In genomic region chr13:29545988-29546387, GRCh38 we compare ENCODE assay signal across 26 cellular contexts. TPM values are rescaled to one million over a fixed set of nuclear protein-coding genes. Genes with fewer than 3 reads are reported as not detected.
DNase-seq lines count a peak whose midpoint lies in the region; ATAC-seq, FAIRE-seq and TF ChIP-seq lines count a peak whose summit lies in the region.
"Had no signal": no experiment of that assay in that cellular context is flagged by ENCODE, and none has a peak within 500 bp of the region (broad histone marks: within the 10 kb centered on the region; RNA-seq: fewer than 3 reads in every experiment).

No MANE protein-coding gene starts in this region.

- POLR2A ChIA-PET in activated CD4-positive, alpha-beta T cell treated with anti-CD3 and anti-CD28 coated beads, Interleukin-2, amount 10 ng/mL, durations not matched to agents 7 days and 5 days (lab: Charles Lee), result no interaction called here
- POLR2A ChIA-PET in endothelial cell of umbilical vein (lab: Charles Lee), result interaction anchor here (0.6 kb wide), 1 partner anchor 1937 kb away, joined by 4 read pairs; no protein-coding TSS in a partner anchor

- no peak for TF ChIP-seq POLR2A in endothelial cell of umbilical vein (IDR thresholded peaks at IDR 0.05; ENCODE audit: low read depth, low read length)

- DNase-seq in activated CD4-positive, alpha-beta T cell treated with anti-CD3 and anti-CD28 coated beads, Interleukin-2, amount 10 ng/mL, durations not matched to agents 7 days and 5 days, result no peak
- no peak for DNase-seq in activated CD4-positive, alpha-beta T cell treated with anti-CD3 and anti-CD28 coated beads for 48 hours
- DNase-seq in endothelial cell of umbilical vein (ENCODE audit: low read depth, low spot score) (no peak), sciatic nerve (ENCODE audit: low spot score) (no peak), GM19238 (ENCODE audit: insufficient read length, low spot score) (no peak), cardiac septum (ENCODE audit: low spot score) (no peak), nucleus accumbens (lab: John Stamatoyannopoulos, UW) (no peak)
- DNase-seq: 8988T, ACHN, Calu3, DMS79 treated with DMSO at 0.1 percent for 48 hours, GF-D8, H7, Karpas-422, NCI-H1092, NCI-H1417 treated with DMSO at 0.1 percent for 48 hours, NCI-H1694 treated with DMSO at 0.1 percent for 48 hours, NCI-H2081, NCI-H2227 treated with DMSO at 0.1 percent for 48 hours, NCI-H510A, NCI-H69, SHP77 had no signal

- H3K4me3 ChIP-seq in endothelial cell of umbilical vein (replicated peaks in 1 of 3; ENCODE audit: insufficient read depth in 1 of 3, low read depth in 1 of 3, low read length in 3 of 3), result no peak overlapping the region

- H3K27ac Mint-ChIP-seq in activated CD4-positive, alpha-beta T cell treated with anti-CD3 and anti-CD28 coated beads, Interleukin-2, amount 10 ng/mL, durations not matched to agents 7 days and 5 days, result peak overlapping the region; percentile 33

- no peaks in the 10 kb centered on the region for H3K27me3 ChIP-seq in endothelial cell of umbilical vein (ENCODE audit: control insufficient read depth in 2 of 2, insufficient read depth in 2 of 2, low read length in 2 of 2)

- no peaks in the 10 kb centered on the region for H3K36me3 ChIP-seq in endothelial cell of umbilical vein (ENCODE audit: control insufficient read depth in 2 of 2, extremely low read depth in 1 of 2, insufficient read depth in 2 of 2, low read length in 2 of 2)

- peak; percentile 13 for ATAC-seq in sciatic nerve
- ATAC-seq: HepG2 had no signal

- BruUV-seq in endothelial cell of umbilical vein (replicated peaks; lab: Mats Ljungman, UMichigan), result no TSS peak

- peaks cover 39% of the 10 kb centered on the region for H3K4me1 ChIP-seq in endothelial cell of umbilical vein (ENCODE audit: control insufficient read depth, extremely low read depth, insufficient read depth, low read length)

- H3K4me2 ChIP-seq in endothelial cell of umbilical vein (ENCODE audit: insufficient read depth, low read length), result no peak overlapping the region

- H3K9me3 Mint-ChIP-seq in activated CD4-positive, alpha-beta T cell treated with anti-CD3 and anti-CD28 coated beads, Interleukin-2, amount 10 ng/mL, durations not matched to agents 7 days and 5 days, result no peaks in the 10 kb centered on the region

- peaks cover 21% of the 10 kb centered on the region for H3K4me1 Mint-ChIP-seq in activated CD4-positive, alpha-beta T cell treated with anti-CD3 and anti-CD28 coated beads, Interleukin-2, amount 10 ng/mL, durations not matched to agents 7 days and 5 days

- no peak for TF ChIP-seq CTCF in VCaP (conservative IDR thresholded peaks at IDR 0.05)
- TF ChIP-seq CTCF in endothelial cell of umbilical vein (IDR thresholded peaks at IDR 0.05; ENCODE audit: extremely low read depth in 1 of 2, insufficient read depth in 1 of 2, low read depth in 1 of 2, low read length in 2 of 2), result no peak

- H3K27ac ChIP-seq in VCaP, result peak overlapping the region; percentile 93; the same call in 1 of the 2 replicates
- H3K27ac ChIP-seq in endothelial cell of umbilical vein (ENCODE audit: insufficient read depth, low read depth, low read length), result peak overlapping the region; percentile 99
- H3K27ac ChIP-seq: RWPE1 had no signal

- H2AFZ ChIP-seq in endothelial cell of umbilical vein (ENCODE audit: low read depth, low read length), result no peak overlapping the region

- H3K9ac ChIP-seq in endothelial cell of umbilical vein (replicated peaks; ENCODE audit: extremely low read depth, insufficient read depth, low read length), result peak overlapping the region; percentile 82

- intact Hi-C loops in endothelial cell of umbilical vein (cut with micrococcal nuclease), result no loop called here
- intact Hi-C loops in sciatic nerve (cut with DNase I), result no loop called here
- intact Hi-C loops in cardiac septum (cut with DNase I), result no loop called here

- CTCF ChIA-PET in activated CD4-positive, alpha-beta T cell treated with anti-CD3 and anti-CD28 coated beads, Interleukin-2, amount 10 ng/mL, durations not matched to agents 7 days and 5 days (lab: Charles Lee), result interaction anchor here (1.0 kb wide), 1 partner anchor 20 kb away, joined by 3 read pairs; no protein-coding TSS in a partner anchor
- CTCF ChIA-PET in endothelial cell of umbilical vein (lab: Charles Lee), result interaction anchor here (0.9 to 1.7 kb wide), 4 partner anchors 19 to 569 kb away, joined by 3 to 7 read pairs (median 3); no protein-coding TSS in a partner anchor

- H3K27me3 Mint-ChIP-seq in activated CD4-positive, alpha-beta T cell treated with anti-CD3 and anti-CD28 coated beads, Interleukin-2, amount 10 ng/mL, durations not matched to agents 7 days and 5 days, result no peaks in the 10 kb centered on the region

- no peaks in the 10 kb centered on the region for H3K9me3 ChIP-seq in endothelial cell of umbilical vein (replicated peaks; ENCODE audit: control insufficient read depth, insufficient read depth, low read length)

- H3K9me1 ChIP-seq in endothelial cell of umbilical vein (replicated peaks; ENCODE audit: control insufficient read depth, extremely low read depth, insufficient read depth, low read length), result no peaks in the 10 kb centered on the region

- H3K36me3 Mint-ChIP-seq in activated CD4-positive, alpha-beta T cell treated with anti-CD3 and anti-CD28 coated beads, Interleukin-2, amount 10 ng/mL, durations not matched to agents 7 days and 5 days (ENCODE audit: low read depth), result peaks cover 21% of the 10 kb centered on the region

- dilution Hi-C loops in endothelial cell of umbilical vein (cut with MboI; ENCODE audit: extremely low pct_ligation_motif_present, low sequenced_read_pairs), result no loop called here

- H4K20me1 ChIP-seq in endothelial cell of umbilical vein (replicated peaks; ENCODE audit: control insufficient read depth, extremely low read depth, insufficient read depth, low read length), result no peaks in the 10 kb centered on the region

- peaks cover 83% of the 10 kb centered on the region for H3K79me2 ChIP-seq in endothelial cell of umbilical vein (ENCODE audit: control insufficient read depth, insufficient read depth, low read length)

- FAIRE-seq in endothelial cell of umbilical vein (lab: Jason Lieb, UNC), result peak; percentile 15
- FAIRE-seq: GM12891, HepG2 had no signal

- H3K4me3 Mint-ChIP-seq in activated CD4-positive, alpha-beta T cell treated with anti-CD3 and anti-CD28 coated beads, Interleukin-2, amount 10 ng/mL, durations not matched to agents 7 days and 5 days, result no peak overlapping the region

TF ChIP-seq in endothelial cell of umbilical vein, 7 proteins besides CTCF, POLR2A, EP300 and RAD21:
- TF ChIP-seq FOS (IDR thresholded peaks at IDR 0.05; ENCODE audit: borderline replicate concordance, insufficient read depth, low read length) (no peak), MAX (IDR thresholded peaks at IDR 0.05; ENCODE audit: insufficient read depth, insufficient read length) (no peak), EZH2 (IDR thresholded peaks at IDR 0.05; ENCODE audit: borderline replicate concordance, low read depth, low read length, severe bottlenecking) (no peak), GATA2 (IDR thresholded peaks at IDR 0.05; ENCODE audit: insufficient read depth, insufficient read length, low read depth, low read length) (no peak), JUN (IDR thresholded peaks at IDR 0.05; ENCODE audit: borderline replicate concordance, insufficient read depth, insufficient read length, low read depth) (no peak), MYC (IDR thresholded peaks at IDR 0.05; ENCODE audit: low read depth, low read length) (no peak), POLR2AphosphoS5 (IDR thresholded peaks at IDR 0.05; ENCODE audit: insufficient read depth, low read depth, low read length) (no peak)

RNA-seq across cellular contexts. Expression of gene SLC7A1, which starts 49.5 kb away (rescaled TPM):
- 10 to 100 TPM; 64.5 to 77.5 TPM for total RNA-seq in activated CD4-positive, alpha-beta T cell treated with anti-CD3 and anti-CD28 coated beads, Interleukin-2, amount 10 ng/mL, durations not matched to agents 7 days and 5 days
- total RNA-seq in endothelial cell of umbilical vein (79.3 and 81.2 TPM in 2 replicates), sciatic nerve (34.6 TPM), cardiac septum (30.7 TPM)
- polyA plus RNA-seq in endothelial cell of umbilical vein, result 18.8 and 21.0 TPM in 2 replicates
- polyA plus RNA-seq in endothelial cell of umbilical vein (2011; cell fraction: cytosol; rRNA removed), result 17.3 and 17.6 TPM in 2 replicates
- 30.4 and 31.7 TPM in 2 replicates for polyA plus RNA-seq in endothelial cell of umbilical vein (2011; cell fraction: nucleus; rRNA removed)
- polyA plus RNA-seq in endothelial cell of umbilical vein (2012), result 32.8 and 37.7 TPM in 2 replicates
- polyA minus RNA-seq in endothelial cell of umbilical vein, result 48.2 and 64.0 TPM in 2 replicates
- 25.9 TPM for polyA minus RNA-seq in endothelial cell of umbilical vein (2011; cell fraction: cytosol; rRNA and poly(A)+ RNA removed)
- 38.5 and 56.9 TPM in 2 replicates for polyA minus RNA-seq in endothelial cell of umbilical vein (2011; cell fraction: nucleus; rRNA and poly(A)+ RNA removed)
